21 cellular contexts compared by ENCODE assay signal in genomic region chr12:49912345-49912744, GRCh38. TPM values are rescaled to one million over a fixed set of nuclear protein-coding genes. Genes with fewer than 3 reads are reported as not detected.
DNase-seq lines count a peak whose midpoint lies in the region; ATAC-seq and TF ChIP-seq lines count a peak whose summit lies in the region.
"Had no signal": no experiment of that assay in that cellular context is flagged by ENCODE, and none has a peak within 500 bp of the region (broad histone marks: within the 10 kb centered on the region; RNA-seq: fewer than 3 reads in every experiment).

No MANE protein-coding gene starts in this region.

- no peak overlapping the region for H3K9ac ChIP-seq in colonic mucosa (ENCODE audit: low read depth in 2 of 2, low read length in 2 of 2)

- DNase-seq in activated effector memory CD4-positive, alpha-beta T cell treated with anti-CD3 and anti-CD28 coated beads, Interleukin-2, amount 50 U/mL, for 16 hours: peak; percentile 10
- no peak for DNase-seq in activated effector memory CD4-positive, alpha-beta T cell treated with Interleukin-2 at 50 U/mL for 16 hours
- DNase-seq in heart left ventricle: peak in 3 of 5 donors; percentile 48 to 72 (median 68)
- DNase-seq in myocyte (ENCODE audit: low read depth): peak; percentile 19
- DNase-seq in upper lobe of right lung: peak; percentile 49
- no peak for DNase-seq in colonic mucosa
- DNase-seq: Calu3; CD4-positive, alpha-beta memory T cell; DMS53; NCI-H1105; NCI-H187; NCI-H2171 treated with DMSO at 0.1 percent for 48 hours; NCI-H774; RPMI8226 had no signal

- H3K4me1 ChIP-seq in heart left ventricle: peaks cover 0 to 8% (median 1%) of the 10 kb centered on the region in 12 donors
- H3K4me1 ChIP-seq in upper lobe of right lung: no peaks in the 10 kb centered on the region
- no peaks in the 10 kb centered on the region for H3K4me1 ChIP-seq in colonic mucosa

- intact Hi-C loops in heart left ventricle (cut with DNase I) (no loop called here), upper lobe of right lung (cut with DNase I) (no loop called here), colonic mucosa (cut with DNase I) (no loop called here)

- H3K4me3 ChIP-seq in heart left ventricle (no peak overlapping the region), upper lobe of right lung (no peak overlapping the region), colonic mucosa (no peak overlapping the region)

- TF ChIP-seq POLR2A in heart left ventricle (IDR thresholded peaks at IDR 0.05): no peak

- TF ChIP-seq CTCF in heart left ventricle (IDR thresholded peaks at IDR 0.05) (no peak), upper lobe of right lung (IDR thresholded peaks at IDR 0.05) (no peak), colonic mucosa (IDR thresholded peaks at IDR 0.05) (no peak)

- no peaks in the 10 kb centered on the region for H3K9me3 ChIP-seq in heart left ventricle
- no peaks in the 10 kb centered on the region for H3K9me3 ChIP-seq in upper lobe of right lung
- H3K9me3 ChIP-seq in colonic mucosa: no peaks in the 10 kb centered on the region

- H3K27me3 ChIP-seq in heart left ventricle (peaks cover 0 to 2% (median 0%) of the 10 kb centered on the region in 9 donors), upper lobe of right lung (no peaks in the 10 kb centered on the region), colonic mucosa (no peaks in the 10 kb centered on the region)

- H3K27ac ChIP-seq in heart left ventricle (no peak overlapping the region), upper lobe of right lung (no peak overlapping the region), colonic mucosa (no peak overlapping the region)
- H3K27ac ChIP-seq: HL-60 had no signal

- 61 to 69% (median 68%) methylated on average over 8 of the region's 8 CpGs for WGBS in heart left ventricle, 4 donors

- ATAC-seq in heart left ventricle (peak in 3 of 4 donors; percentile 64 to 90 (median 81)), upper lobe of right lung (no peak), GM19395 (IDR thresholded peaks at IDR 0.05; ENCODE audit: unreplicated experiment) (no peak), HG02885 (IDR thresholded peaks at IDR 0.05; ENCODE audit: poor library complexity, unreplicated experiment) (no peak)

- H3K36me3 ChIP-seq in heart left ventricle (no peaks in the 10 kb centered on the region), upper lobe of right lung (no peaks in the 10 kb centered on the region), colonic mucosa (no peaks in the 10 kb centered on the region)

RNA-seq across cellular contexts. Expression of gene FAIM2, which starts 8.6 kb away (rescaled TPM):
- total RNA-seq in heart left ventricle (10 to 100 TPM in 2 of 9 donors, 1 to 10 TPM in 6, under 1 TPM in 1; 0.33 to 15.0 (median 3.2) TPM), myocyte (1.9 and 2.3 TPM in 2 replicates), upper lobe of right lung (1.2 TPM), colonic mucosa (1 to 10 TPM; 2.8 to 3.6 TPM)
- polyA plus RNA-seq in heart left ventricle: 1 to 10 TPM; 5.0 to 6.0 TPM
- polyA plus RNA-seq in myocyte (2012): 1.3 TPM
- total RNA-seq: A172, Calu3 had no signal

RNA-seq across cellular contexts. Expression of gene AQP2, which starts 38.2 kb away (rescaled TPM):
- total RNA-seq in heart left ventricle (not detected), myocyte (not detected in 2 replicates), upper lobe of right lung (not detected), colonic mucosa (not detected)
- polyA plus RNA-seq in heart left ventricle: not detected
- not detected for polyA plus RNA-seq in myocyte (2012)
- total RNA-seq: A172; Calu3; CD4-positive, alpha-beta memory T cell; LHCN-M2; NCI-H460 had no signal
- polyA plus RNA-seq: BJ; CD4-positive, alpha-beta memory T cell had no signal

RNA-seq across cellular contexts. Expression of gene AQP5, which starts 49.3 kb away (rescaled TPM):
- total RNA-seq in heart left ventricle: under 1 TPM in 5 of 9 donors, not detected in 4; 0.20 to 0.63 (median 0.44) TPM
- polyA plus RNA-seq in heart left ventricle: under 1 TPM; 0.61 to 0.78 TPM
- total RNA-seq in myocyte: not detected in 2 replicates
- 0.10 TPM for polyA plus RNA-seq in myocyte (2012)
- total RNA-seq in upper lobe of right lung: 14.3 TPM
- total RNA-seq in colonic mucosa: not detected
- total RNA-seq: CD4-positive, alpha-beta memory T cell; NCI-H460 had no signal
- polyA plus RNA-seq: BJ; CD4-positive, alpha-beta memory T cell had no signal

Comparison
In these comparisons a context has a peak if more than half of its experiments do, and no peak if none do; other contexts are left out.
1. DNase-seq: peak in activated effector memory CD4-positive, alpha-beta T cell treated with anti-CD3 and anti-CD28 coated beads, Interleukin-2, amount 50 U/mL, for 16 hours (single experiment), heart left ventricle (3 of 5), myocyte (single experiment) and upper lobe of right lung (single experiment); none in activated effector memory CD4-positive, alpha-beta T cell treated with Interleukin-2 at 50 U/mL for 16 hours (single experiment) and colonic mucosa (single experiment).
2. ATAC-seq: peak in heart left ventricle (3 of 4); none in upper lobe of right lung (single experiment), GM19395 (single experiment) and HG02885 (single experiment).